In the genomic region with DNA sequence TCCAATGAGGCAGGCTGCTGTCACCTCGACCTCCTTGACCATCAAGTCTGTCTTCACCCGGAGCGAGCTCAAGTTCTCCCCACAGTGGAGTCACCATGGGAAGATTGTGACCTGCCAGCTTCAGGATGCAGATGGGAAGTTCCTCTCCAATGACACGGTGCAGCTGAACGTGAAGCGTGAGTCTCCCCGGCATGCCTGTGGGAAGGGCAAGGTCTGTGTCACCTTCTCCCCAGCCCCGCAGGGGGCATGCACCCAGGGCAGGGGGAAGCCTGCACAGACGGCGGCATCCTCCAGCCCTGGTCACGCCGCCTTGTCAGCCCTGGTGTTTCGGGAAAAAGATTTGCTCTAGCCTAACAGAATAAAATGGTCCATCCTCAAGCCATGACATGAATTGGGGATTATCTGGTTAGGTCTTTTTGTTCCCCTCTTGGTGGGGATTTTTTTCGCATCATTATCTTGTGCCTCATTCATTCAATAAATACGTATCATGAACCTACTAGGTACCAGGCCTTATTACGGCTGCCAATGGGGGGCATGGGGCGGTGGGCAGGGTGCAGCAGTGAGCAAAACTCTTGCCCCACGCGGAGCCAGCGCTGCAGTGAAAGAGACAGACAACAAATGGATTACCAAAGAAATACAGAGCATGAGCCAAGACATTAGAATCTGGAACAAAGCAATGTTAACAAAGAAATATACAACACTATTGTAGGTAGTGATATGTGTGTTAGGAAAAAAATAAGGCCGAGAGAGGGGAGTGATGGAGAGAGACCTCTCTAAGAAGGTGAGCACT, we compare ENCODE assay signal across 21 cellular contexts. TPM values are rescaled to one million over a fixed set of nuclear protein-coding genes. Genes with fewer than 3 reads are reported as not detected.
DNase-seq lines count a peak whose midpoint lies in the region; ATAC-seq, FAIRE-seq and TF ChIP-seq lines count a peak whose summit lies in the region.
"Had no signal": no experiment of that assay in that cellular context is flagged by ENCODE, and none has a peak within 500 bp of the region (broad histone marks: within the 10 kb centered on the region; RNA-seq: fewer than 3 reads in every experiment).

No MANE protein-coding gene starts in this region.

- intact Hi-C loops in left ventricle myocardium superior (cut with micrococcal nuclease) (no loop called here), left cardiac atrium (cut with DNase I) (no loop called here)

- no peaks in the 10 kb centered on the region for H3K9me3 Mint-ChIP-seq in stimulated activated naive CD8-positive, alpha-beta T cell treated with anti-CD3 and anti-CD28 coated beads, Interleukin-15, amount 100 ng/mL, for 72 hours
- H3K9me3 Mint-ChIP-seq: CD4-positive, alpha-beta T cell; H9 had no signal

- H3K36me3 ChIP-seq in effector memory CD4-positive, alpha-beta T cell (ENCODE audit: control insufficient read depth, insufficient read depth, low read length), result no peaks in the 10 kb centered on the region
- H3K36me3 ChIP-seq: SJSA1 had no signal

- peaks cover 2% of the 10 kb centered on the region for H3K27me3 Mint-ChIP-seq in stimulated activated naive CD8-positive, alpha-beta T cell treated with anti-CD3 and anti-CD28 coated beads, Interleukin-15, amount 100 ng/mL, for 72 hours

- H3K4me3 ChIP-seq in effector memory CD4-positive, alpha-beta T cell (ENCODE audit: insufficient read depth, low read depth, low read length, poor library complexity, severe bottlenecking), result no peak overlapping the region
- H3K4me3 ChIP-seq: PC-9, SJSA1 had no signal

- no peaks in the 10 kb centered on the region for H3K27me3 ChIP-seq in effector memory CD4-positive, alpha-beta T cell (replicated peaks; ENCODE audit: control insufficient read depth, insufficient read depth, low read length, poor library complexity, severe bottlenecking)
- H3K27me3 ChIP-seq: SJSA1 had no signal

- H3K27ac ChIP-seq in effector memory CD4-positive, alpha-beta T cell (ENCODE audit: insufficient read depth, low read length, poor library complexity, severe bottlenecking), result no peak overlapping the region
- H3K27ac ChIP-seq: PC-9, SJSA1 had no signal

- no peak overlapping the region for H3K4me3 Mint-ChIP-seq in stimulated activated naive CD8-positive, alpha-beta T cell treated with anti-CD3 and anti-CD28 coated beads, Interleukin-15, amount 100 ng/mL, for 72 hours
- H3K4me3 Mint-ChIP-seq: CD4-positive, alpha-beta T cell; H9 had no signal

- peaks cover 31% of the 10 kb centered on the region for H3K4me1 Mint-ChIP-seq in stimulated activated naive CD8-positive, alpha-beta T cell treated with anti-CD3 and anti-CD28 coated beads, Interleukin-15, amount 100 ng/mL, for 72 hours
- H3K4me1 Mint-ChIP-seq: H9 had no signal

- no peak for ATAC-seq in left ventricle myocardium superior
- no peak for ATAC-seq in left cardiac atrium
- ATAC-seq in stimulated activated naive CD8-positive, alpha-beta T cell treated with anti-CD3 and anti-CD28 coated beads, Interleukin-15, amount 100 ng/mL, for 72 hours, result no peak

- DNase-seq in left ventricle myocardium superior (peak; percentile 2), left cardiac atrium (no peak), GM12891 (ENCODE audit: insufficient read length, low spot score) (no peak), kidney tubule cell (ENCODE audit: low spot score) (peak; percentile 22), Ammon's horn (ENCODE audit: low spot score) (no peak), NCI-H226 (no peak)
- DNase-seq in stimulated activated naive CD8-positive, alpha-beta T cell treated with anti-CD3 and anti-CD28 coated beads, Interleukin-15, amount 100 ng/mL, for 72 hours, result no peak
- DNase-seq in effector memory CD4-positive, alpha-beta T cell, result no peak
- DNase-seq: CD4-positive, alpha-beta T cell; H9; Kasumi-1; MM.1S; NCI-H1092 treated with DMSO at 0.1 percent for 48 hours; NCI-H2081 treated with DMSO at 0.1 percent for 48 hours; NCI-H510A treated with DMSO at 0.1 percent for 48 hours; NCI-H82; PC-9 had no signal

- TF ChIP-seq POLR2A in GM12891 (IDR thresholded peaks at IDR 0.05; ENCODE audit: low read depth, low read length), result no peak

- H3K4me1 ChIP-seq in effector memory CD4-positive, alpha-beta T cell (ENCODE audit: control insufficient read depth, insufficient read depth, low read length, poor library complexity, severe bottlenecking), result no peaks in the 10 kb centered on the region
- H3K4me1 ChIP-seq: SJSA1 had no signal

- H3K9me3 ChIP-seq in effector memory CD4-positive, alpha-beta T cell (ENCODE audit: control insufficient read depth, low read length), result no peaks in the 10 kb centered on the region
- H3K9me3 ChIP-seq: SJSA1 had no signal

- peak overlapping the region; percentile 2 to 76 for H3K27ac Mint-ChIP-seq in stimulated activated naive CD8-positive, alpha-beta T cell treated with anti-CD3 and anti-CD28 coated beads, Interleukin-15, amount 100 ng/mL, for 72 hours
- H3K27ac Mint-ChIP-seq: CD4-positive, alpha-beta T cell had no signal

- peak; percentile 55 for FAIRE-seq in GM12891 (lab: Jason Lieb, UNC)

TF ChIP-seq in GM12891, 5 proteins besides CTCF, POLR2A, EP300 and RAD21:
- TF ChIP-seq PAX5 (IDR thresholded peaks at IDR 0.05; ENCODE audit: insufficient read depth, low read length, severe bottlenecking) (no peak), TAF1 (IDR thresholded peaks at IDR 0.05; ENCODE audit: low read depth, low read length) (no peak), SPI1 (IDR thresholded peaks at IDR 0.05; ENCODE audit: low read depth, low read length) (no peak), POU2F2 (IDR thresholded peaks at IDR 0.05; ENCODE audit: low read depth, low read length) (no peak), POLR2AphosphoS5 (IDR thresholded peaks at IDR 0.05; ENCODE audit: low read depth, low read length) (no peak)

RNA-seq across cellular contexts. Expression of a gene that starts 7.4 kb away (rescaled TPM):
- 0.52 TPM for total RNA-seq in left ventricle myocardium superior
- under 1 TPM; 0.39 to 0.56 TPM for total RNA-seq in left cardiac atrium
- 165 TPM for polyA plus RNA-seq in GM12891 (2012; ENCODE audit: low read depth, missing spikeins)
- total RNA-seq: A673, G401, H9 had no signal

RNA-seq across cellular contexts. Expression of a gene that starts 11.3 kb away (rescaled TPM):
- not detected for total RNA-seq in left ventricle myocardium superior
- not detected for total RNA-seq in left cardiac atrium
- 2.2 TPM for polyA plus RNA-seq in GM12891 (2012; ENCODE audit: low read depth, missing spikeins)
- total RNA-seq: A673; CD4-positive, alpha-beta T cell; G401; H9; HT-29; SJSA1 had no signal

RNA-seq across cellular contexts. Expression of a gene that starts 21.9 kb away (rescaled TPM):
- total RNA-seq in left ventricle myocardium superior (not detected), left cardiac atrium (under 1 TPM; 0.18 to 0.44 TPM)
- 0.18 TPM for polyA plus RNA-seq in GM12891 (2012; ENCODE audit: low read depth, missing spikeins)
- total RNA-seq: CD4-positive, alpha-beta T cell; G401; H9; HT-29; PC-9; SJSA1 had no signal

RNA-seq across cellular contexts. Expression of a gene that starts 34.5 kb away (rescaled TPM):
- total RNA-seq in left ventricle myocardium superior (not detected), left cardiac atrium (not detected)
- 0.13 TPM for polyA plus RNA-seq in GM12891 (2012; ENCODE audit: low read depth, missing spikeins)
- total RNA-seq: A673, G401, H9, HT-29, PC-9, SJSA1 had no signal

RNA-seq across cellular contexts. Expression of a gene that starts 44.4 kb away (rescaled TPM):
- not detected for total RNA-seq in left ventricle myocardium superior
- not detected for total RNA-seq in left cardiac atrium
- 0.21 TPM for polyA plus RNA-seq in GM12891 (2012; ENCODE audit: low read depth, missing spikeins)
- total RNA-seq: A673; CD4-positive, alpha-beta T cell; G401; H9; HT-29 had no signal

Comparison
In these comparisons a context has a peak if more than half of its experiments do, and no peak if none do; other contexts are left out.
1. DNase-seq: peak in left ventricle myocardium superior (single experiment) and kidney tubule cell (single experiment); none in left cardiac atrium (single experiment), GM12891 (single experiment), stimulated activated naive CD8-positive, alpha-beta T cell treated with anti-CD3 and anti-CD28 coated beads, Interleukin-15, amount 100 ng/mL, for 72 hours (0 of 2), Ammon's horn (single experiment), effector memory CD4-positive, alpha-beta T cell (0 of 3) and NCI-H226 (single experiment).